25 cellular contexts compared by ENCODE assay signal in the genomic region with DNA sequence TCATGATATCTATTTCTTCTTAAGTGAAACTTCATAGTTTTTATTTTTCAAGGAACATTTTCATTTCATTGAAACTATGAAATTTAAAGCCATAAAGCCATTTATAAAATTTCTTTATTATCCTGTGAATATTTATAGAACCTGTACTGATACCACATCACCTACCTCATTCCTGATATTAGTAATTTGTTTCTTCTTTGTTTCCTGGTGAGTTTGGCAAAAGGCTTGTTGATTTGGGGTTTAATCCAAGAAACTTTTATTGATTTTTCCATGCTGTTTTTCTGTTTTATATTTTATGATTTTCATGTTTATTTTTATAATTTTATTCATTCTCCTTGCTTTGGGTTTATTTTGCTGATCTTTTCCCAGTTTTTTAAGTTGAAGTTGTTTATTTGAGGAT.
"Had no signal": no experiment of that assay in that cellular context is flagged by ENCODE, and none has a peak within 500 bp of the region (broad histone marks: within the 10 kb centered on the region; RNA-seq: fewer than 3 reads in every experiment).

No MANE protein-coding gene starts in this region.

- H3K36me3 ChIP-seq: MG63, Peyer's patch, SJSA1 had no signal

- H3K4me3 ChIP-seq: MG63, PC-9, Peyer's patch, SJSA1, SK-N-MC had no signal

- H2AFZ ChIP-seq: PC-9 had no signal

- H3K4me2 ChIP-seq: PC-9 had no signal

- H3K27me3 ChIP-seq: MG63, Peyer's patch, SJSA1 had no signal

- DNase-seq: KBM-7, MG63, NCI-H1092, NCI-H1105 treated with DMSO at 0.1 percent for 48 hours, NCI-H1417 treated with DMSO at 0.1 percent for 48 hours, NCI-H146, NCI-H1694 treated with DMSO at 0.1 percent for 48 hours, NCI-H1930, NCI-H2081, NCI-H2107, NCI-H2171, NCI-H226, NCI-H510A, NCI-H526, NCI-H748 treated with DMSO at 0.1 percent for 48 hours, OCI-M1, PC-9, Peyer's patch, Right ventricle myocardium superior, RPMI8226, SIG-M5 had no signal

- H3K4me1 ChIP-seq: Peyer's patch, SJSA1 had no signal

- FAIRE-seq: HTR-8/SVneo had no signal

- H3K9me3 ChIP-seq: MG63, Peyer's patch, SJSA1 had no signal

- H3K27ac ChIP-seq: HL-60, PC-9, Peyer's patch, SJSA1, SK-N-MC had no signal
